In genomic region chr5:142769251-142769792, GRCh38 we compare ENCODE assay signal across 8 cellular contexts. TPM values are rescaled to one million over a fixed set of nuclear protein-coding genes. Genes with fewer than 3 reads are reported as not detected.
DNase-seq lines count a peak whose midpoint lies in the region; ATAC-seq, FAIRE-seq and TF ChIP-seq lines count a peak whose summit lies in the region.

No MANE protein-coding gene starts in this region.

- no peak overlapping the region for H2BK5ac ChIP-seq in neuronal stem cell (ENCODE audit: low read length)

- H3K27me3 Mint-ChIP-seq in endodermal cell (ENCODE audit: insufficient read depth), result peaks cover 16% of the 10 kb centered on the region

- H3K4me3 Mint-ChIP-seq in endodermal cell, result peak overlapping the region; percentile 92

- H3K27me3 ChIP-seq in Panc1 (ENCODE audit: control insufficient read depth, insufficient read depth, low read length) (no peaks in the 10 kb centered on the region), endodermal cell (ENCODE audit: control insufficient read depth, insufficient read depth, low read length, poor library complexity, severe bottlenecking) (peaks cover 14% of the 10 kb centered on the region), neuronal stem cell (ENCODE audit: control insufficient read depth in 3 of 3, insufficient read depth in 3 of 3, low read depth in 1 of 3, low read length in 3 of 3) (no peaks in the 10 kb centered on the region)

- H3K4me3 ChIP-seq in Panc1 (ENCODE audit: low read depth in 2 of 2, low read length in 2 of 2), result peak overlapping the region; percentile 58 to 80
- H3K4me3 ChIP-seq in endodermal cell (ENCODE audit: low read length), result peak overlapping the region; percentile 97
- peak overlapping the region; percentile 92 to 95 for H3K4me3 ChIP-seq in neuronal stem cell (ENCODE audit: low read length in 2 of 2)

- H3K4me1 Mint-ChIP-seq in endodermal cell, result peaks cover 20% of the 10 kb centered on the region

- POLR2A ChIA-PET in Panc1 (lab: Charles Lee), result interaction anchor here (0.6 kb wide), 1 partner anchor 13 kb away, joined by 3 read pairs; no protein-coding TSS in a partner anchor

- H3K18ac ChIP-seq in neuronal stem cell (ENCODE audit: low read length), result no peak overlapping the region

- TF ChIP-seq CTCF in Panc1 (IDR thresholded peaks at IDR 0.05) (no peak), endodermal cell (conservative IDR thresholded peaks at IDR 0.05) (peak; percentile 26), GM13976 (IDR thresholded peaks at IDR 0.05; ENCODE audit: borderline replicate concordance, control extremely low read depth, extremely low read depth, insufficient read depth, missing control alignments) (no peak), omental fat pad (IDR thresholded peaks at IDR 0.05) (no peak)

- no peak overlapping the region for H2AK5ac ChIP-seq in neuronal stem cell (ENCODE audit: low read depth, low read length)

- peak overlapping the region; percentile 14 for H3K27ac ChIP-seq in Panc1 (ENCODE audit: low read length)
- H3K27ac ChIP-seq in endodermal cell (ENCODE audit: low read depth, low read length), result no peak overlapping the region
- no peak overlapping the region for H3K27ac ChIP-seq in neuronal stem cell (replicated peaks; ENCODE audit: low read length)

- H3K36me3 ChIP-seq in Panc1 (ENCODE audit: control insufficient read depth, insufficient read depth, low read length) (no peaks in the 10 kb centered on the region; the same call in 1 of the 2 replicates), endodermal cell (ENCODE audit: control insufficient read depth, insufficient read depth, low read length) (no peaks in the 10 kb centered on the region), neuronal stem cell (replicated peaks in 1 of 2; ENCODE audit: control insufficient read depth in 2 of 2, insufficient read depth in 2 of 2, low read length in 2 of 2) (no peaks in the 10 kb centered on the region)

- peak overlapping the region; percentile 94 for H3K4me2 ChIP-seq in neuronal stem cell (ENCODE audit: insufficient read depth, low read length, poor library complexity, severe bottlenecking)

- no peak overlapping the region for H4K8ac ChIP-seq in neuronal stem cell (ENCODE audit: low read depth, low read length)

- 30 to 36% methylated on average over 12 to 15 of the region's 15 CpGs for WGBS in endodermal cell (ENCODE audit: insufficient coverage in 1 of 2, insufficient read length in 1 of 2), 2 experiments
- no CpG with 5 or more reads among the region's 15 CpGs for WGBS in neuronal stem cell (ENCODE audit: extremely low coverage in 2 of 2, insufficient read length in 2 of 2, insufficient replicate concordance in 1 of 2), 2 donors

- H3K27ac Mint-ChIP-seq in endodermal cell, result peak overlapping the region; percentile 96

- H4K91ac ChIP-seq in neuronal stem cell (ENCODE audit: low read depth, low read length, poor library complexity), result no peak overlapping the region

- H3K9ac ChIP-seq in endodermal cell (ENCODE audit: extremely low read depth, low read length, poor library complexity, severe bottlenecking) (peak overlapping the region; percentile 37), neuronal stem cell (ENCODE audit: low read depth, low read length, poor library complexity) (no peak overlapping the region)

- no peaks in the 10 kb centered on the region for H3K9me3 Mint-ChIP-seq in endodermal cell

- no peak overlapping the region for H3K23ac ChIP-seq in neuronal stem cell (ENCODE audit: low read depth, low read length, poor library complexity)

- in situ Hi-C loops in Panc1 (cut with HindIII; ENCODE audit: low pct_unique_long_range_greater_than_20kb, low sequenced_read_pairs), result no loop called here
- in situ Hi-C loops in GM13976 (cut with MboI; ENCODE audit: low sequenced_read_pairs, unreplicated experiment), result no loop called here

- H3K4ac ChIP-seq in neuronal stem cell (ENCODE audit: low read length), result no peak overlapping the region

- H3K36me3 Mint-ChIP-seq in endodermal cell (ENCODE audit: low read depth), result no peaks in the 10 kb centered on the region

- H2BK12ac ChIP-seq in neuronal stem cell (ENCODE audit: low read length), result no peak overlapping the region

- peak overlapping the region; percentile 14 for H3K14ac ChIP-seq in neuronal stem cell (ENCODE audit: low read length)

- ATAC-seq in Panc1, result no peak
- no peak for ATAC-seq in GM18519 (IDR thresholded peaks at IDR 0.05; ENCODE audit: low FRiP score, unreplicated experiment)
- ATAC-seq in omental fat pad (ENCODE audit: low FRiP score), result no peak

- H3K9me3 ChIP-seq in Panc1 (ENCODE audit: control insufficient read depth, insufficient read depth, low read depth, low read length), result no peaks in the 10 kb centered on the region
- H3K9me3 ChIP-seq in endodermal cell (ENCODE audit: control insufficient read depth, low read length), result no peaks in the 10 kb centered on the region
- no peaks in the 10 kb centered on the region for H3K9me3 ChIP-seq in neuronal stem cell (replicated peaks in 1 of 2; ENCODE audit: control insufficient read depth in 2 of 2, insufficient read depth in 1 of 2, low read depth in 1 of 2, low read length in 2 of 2)

- DNase-seq in GM12891 (ENCODE audit: insufficient read length, low spot score) (peak; percentile 18), Panc1 (ENCODE audit: low read depth, low spot score) (no peak), endodermal cell (peak; percentile 52), neuronal stem cell (ENCODE audit: low spot score) (no peak), GM13976 (ENCODE audit: low spot score) (no peak), middle frontal gyrus (ENCODE audit: extremely low spot score, low spot score) (no peak), omental fat pad (ENCODE audit: low spot score) (no peak)

- H3K4me1 ChIP-seq in Panc1 (ENCODE audit: control insufficient read depth, insufficient read depth, low read length) (peaks cover 22% of the 10 kb centered on the region), endodermal cell (ENCODE audit: control insufficient read depth, insufficient read depth, low read length) (peaks cover 6% of the 10 kb centered on the region), neuronal stem cell (ENCODE audit: control insufficient read depth in 2 of 2, insufficient read depth in 1 of 2, low read depth in 1 of 2, low read length in 2 of 2) (peaks cover 3 to 20% of the 10 kb centered on the region in 2 donors)

- H2AFZ ChIP-seq in neuronal stem cell (ENCODE audit: low read length), result peak overlapping the region; percentile 98

- H2BK120ac ChIP-seq in neuronal stem cell (ENCODE audit: low read depth, low read length), result no peak overlapping the region

- BruUV-seq in Panc1 (replicated peaks; lab: Mats Ljungman, UMichigan), result no TSS peak

- H3K79me1 ChIP-seq in neuronal stem cell (ENCODE audit: low read depth, low read length), result no peaks in the 10 kb centered on the region

- H2BK15ac ChIP-seq in neuronal stem cell (ENCODE audit: low read length), result no peak overlapping the region

- no peak for FAIRE-seq in GM12891 (lab: Jason Lieb, UNC)

- TF ChIP-seq POLR2A in GM12891 (IDR thresholded peaks at IDR 0.05; ENCODE audit: low read depth, low read length), result no peak

- intact Hi-C loops in Panc1 (cut with micrococcal nuclease; ENCODE audit: unreplicated experiment), result no loop called here

- CTCF ChIA-PET in Panc1 (lab: Charles Lee), result interaction anchor here (1.3 to 2.7 kb wide), 3 partner anchors 52 to 119 kb away, joined by 4 to 15 read pairs (median 6); no protein-coding TSS in a partner anchor

TF ChIP-seq in GM12891, 5 proteins besides CTCF, POLR2A, EP300 and RAD21:
- no peak for TF ChIP-seq SPI1 (IDR thresholded peaks at IDR 0.05; ENCODE audit: low read depth, low read length)
- TF ChIP-seq POU2F2 (IDR thresholded peaks at IDR 0.05; ENCODE audit: low read depth, low read length), result no peak
- no peak for TF ChIP-seq TAF1 (IDR thresholded peaks at IDR 0.05; ENCODE audit: low read depth, low read length)
- no peak for TF ChIP-seq PAX5 (IDR thresholded peaks at IDR 0.05; ENCODE audit: insufficient read depth, low read length, severe bottlenecking)
- no peak for TF ChIP-seq POLR2AphosphoS5 (IDR thresholded peaks at IDR 0.05; ENCODE audit: low read depth, low read length)

RNA-seq across cellular contexts. Expression of gene ARHGAP26, which starts 0.9 kb away (rescaled TPM):
- polyA plus RNA-seq in GM12891 (2012; ENCODE audit: low read depth, missing spikeins), result 9.8 TPM
- total RNA-seq in Panc1 (2021; ENCODE audit: unreplicated experiment), result 65.5 TPM
- 24.0 TPM for polyA plus RNA-seq in Panc1 (2012; ENCODE audit: insufficient read length)
- 10 to 100 TPM; 49.2 to 60.5 TPM for total RNA-seq in endodermal cell
- polyA plus RNA-seq in endodermal cell (2013, experiment 1 of 2), result 8.2 TPM
- 7.3 TPM for polyA plus RNA-seq in endodermal cell (2013, experiment 2 of 2)
- 6.2 TPM for polyA plus RNA-seq in neuronal stem cell (2013, experiment 1 of 2)
- polyA plus RNA-seq in neuronal stem cell (2013, experiment 2 of 2), result 5.7 TPM
- total RNA-seq in omental fat pad, result 100 to 1,000 TPM in 1 of 4 donors, 10 to 100 TPM in 3; 40.4 to 134 (median 63.6) TPM

Comparison
In these comparisons a context has a peak if more than half of its experiments do, and no peak if none do; other contexts are left out.
1. DNase-seq: peak in GM12891 (single experiment) and endodermal cell (single experiment); none in Panc1 (single experiment), neuronal stem cell (single experiment), GM13976 (single experiment), middle frontal gyrus (single experiment) and omental fat pad (single experiment).
2. Peak in every context shown above with its lines, with median percentiles within 50 percentile points of each other: H3K4me3 ChIP-seq.